9 cellular contexts compared by ENCODE assay signal in the genomic region with DNA sequence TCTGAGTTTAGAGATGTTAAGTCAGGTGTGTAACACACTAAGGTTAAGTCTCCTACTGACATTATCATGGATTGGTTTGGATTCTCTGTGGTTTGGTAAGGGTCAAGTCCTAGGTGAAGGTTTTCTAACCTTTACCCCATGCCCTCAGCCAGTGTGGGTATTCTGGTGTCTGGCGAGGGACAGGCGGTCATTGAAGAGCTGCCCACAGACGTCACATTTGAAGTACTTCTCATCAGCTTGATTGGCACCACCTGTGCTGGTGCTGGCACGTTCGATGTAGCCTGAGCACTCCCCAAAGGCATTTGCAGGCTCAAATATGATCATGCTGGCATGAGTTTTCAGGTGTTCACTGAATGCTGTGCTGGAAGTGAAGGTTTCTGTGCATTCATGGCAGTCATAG. TPM values are rescaled to one million over a fixed set of nuclear protein-coding genes. Genes with fewer than 3 reads are reported as not detected.
"Had no signal": no experiment of that assay in that cellular context is flagged by ENCODE, and none has a peak within 500 bp of the region (broad histone marks: within the 10 kb centered on the region; RNA-seq: fewer than 3 reads in every experiment).

No MANE protein-coding gene starts in this region.

- ATAC-seq: GM12878 had no signal

- DNase-seq: GDM1, GF-D8 had no signal

- FAIRE-seq: G401.6, GM12878, GM12891, GM12892, GM18507, GM19239 had no signal

- H3K4me3 ChIP-seq: GM12878 had no signal

RNA-seq across cellular contexts. Expression of gene ZIM2, which starts 27.0 kb away (rescaled TPM):
- total RNA-seq: G401, GM12878 had no signal
- polyA plus RNA-seq: GM12878 had no signal
